ENCODE assay signal across 8 cellular contexts in genomic region chr22:45709004-45709739, GRCh38. TPM values are rescaled to one million over a fixed set of nuclear protein-coding genes. Genes with fewer than 3 reads are reported as not detected.
DNase-seq lines count a peak whose midpoint lies in the region; ATAC-seq and TF ChIP-seq lines count a peak whose summit lies in the region.

No MANE protein-coding gene starts in this region.

- DNase-seq in GM04503 (ENCODE audit: low read depth) (peak; percentile 73), NCI-H2029 treated with DMSO at 0.1 percent for 48 hours (lab: John Stamatoyannopoulos, UW) (peak; percentile 77), astrocyte of the cerebellum (ENCODE audit: low read depth) (peak; percentile 53), myocyte (ENCODE audit: low read depth) (peak; percentile 36), NCI-H187 treated with DMSO at 0.1 percent for 48 hours (lab: John Stamatoyannopoulos, UW) (no peak), anterior cingulate cortex (lab: John Stamatoyannopoulos, UW) (no peak)

- no peak overlapping the region for H3K4me3 ChIP-seq in astrocyte of the cerebellum (ENCODE audit: low read depth, low read length)

- in situ Hi-C loops in astrocyte of the cerebellum (cut with HindIII; ENCODE audit: low sequenced_read_pairs) = no loop called here

- ATAC-seq in HG03469 (IDR thresholded peaks at IDR 0.05; ENCODE audit: unreplicated experiment) = no peak
- no peak for ATAC-seq in HG02870 (IDR thresholded peaks at IDR 0.05; ENCODE audit: unreplicated experiment)

- no peak for TF ChIP-seq CTCF in astrocyte of the cerebellum (IDR thresholded peaks at IDR 0.05; ENCODE audit: low read depth, low read length, missing control alignments)

RNA-seq across cellular contexts. Expression of gene ATXN10, which starts 37.5 kb away (rescaled TPM):
- total RNA-seq in myocyte = 101 and 108 TPM in 2 replicates
- polyA plus RNA-seq in myocyte (2012) = 202 TPM

Comparison
In these comparisons a context has a peak if more than half of its experiments do, and no peak if none do; other contexts are left out.
1. DNase-seq: peak in GM04503 (single experiment), NCI-H2029 treated with DMSO at 0.1 percent for 48 hours (single experiment), astrocyte of the cerebellum (single experiment) and myocyte (single experiment); none in NCI-H187 treated with DMSO at 0.1 percent for 48 hours (single experiment) and anterior cingulate cortex (0 of 58).